8 cellular contexts compared by ENCODE assay signal in the genomic region with DNA sequence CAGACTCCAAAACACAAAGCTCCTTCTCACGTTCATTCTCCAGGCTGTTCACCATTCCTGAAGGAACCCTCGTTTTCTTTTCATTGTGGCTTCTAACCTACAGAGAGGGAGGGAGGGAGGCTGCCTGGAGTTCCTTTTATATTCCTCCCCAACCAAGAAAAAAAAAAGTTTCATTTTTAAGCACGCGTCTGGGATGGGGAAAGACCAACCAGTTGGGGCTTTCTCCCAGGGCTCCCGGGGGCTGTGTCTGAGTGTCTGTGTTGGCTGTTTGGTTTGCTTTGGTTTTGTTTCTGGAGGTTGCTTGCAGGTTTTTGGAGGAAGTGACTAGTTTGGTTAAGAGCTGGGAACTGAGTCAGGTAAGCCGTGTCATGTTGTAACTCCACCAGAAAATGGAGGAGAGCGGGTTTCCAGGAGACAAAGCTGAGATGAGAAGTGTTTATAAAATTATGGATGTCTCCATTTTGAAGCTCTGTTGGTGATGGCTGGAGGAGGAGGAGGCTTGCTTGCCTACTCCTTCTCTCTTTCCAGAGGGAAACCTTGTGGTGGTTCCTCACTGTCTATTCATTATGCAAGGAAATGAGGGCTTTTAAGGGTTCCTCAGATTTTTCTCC. TPM values are rescaled to one million over a fixed set of nuclear protein-coding genes. Genes with fewer than 3 reads are reported as not detected.
DNase-seq lines count a peak whose midpoint lies in the region; ATAC-seq, FAIRE-seq and TF ChIP-seq lines count a peak whose summit lies in the region.

No MANE protein-coding gene starts in this region.

- H2AFZ ChIP-seq in IMR-90 (replicated peaks; ENCODE audit: low read length, poor library complexity), result peak overlapping the region; percentile 93

- H3K4me3 Mint-ChIP-seq in activated T-cell treated with anti-CD3 and anti-CD28 coated beads, Interleukin-2, amount 50 U/mL, for 72 hours, result peak overlapping the region in 1 of 2 donors; percentile 86

- peak overlapping the region; percentile 94 for H3K4me3 ChIP-seq in BE2C (ENCODE audit: low read depth, low read length)
- H3K4me3 ChIP-seq in IMR-90 (ENCODE audit: insufficient read depth, low read depth, low read length), result peak overlapping the region; percentile 68
- H3K4me3 ChIP-seq in bronchial epithelial cell (ENCODE audit: low read depth, low read length), result peak overlapping the region; percentile 80
- peak overlapping the region; percentile 60 to 61 for H3K4me3 ChIP-seq in left lung
- H3K4me3 ChIP-seq in transverse colon, result peak overlapping the region; percentile 65 to 90 (median 80)

- H3K9me3 ChIP-seq in BE2C, result no peaks in the 10 kb centered on the region
- H3K9me3 ChIP-seq in IMR-90 (ENCODE audit: control insufficient read depth, insufficient read depth, low read length), result peaks cover 2% of the 10 kb centered on the region; the same call in 1 of the 2 replicates
- no peaks in the 10 kb centered on the region for H3K9me3 ChIP-seq in left lung
- no peaks in the 10 kb centered on the region for H3K9me3 ChIP-seq in transverse colon

- H3K79me1 ChIP-seq in IMR-90 (ENCODE audit: low read depth in 1 of 2, low read length in 2 of 2), result peaks cover 11 to 38% of the 10 kb centered on the region in 2 experiments

- H3K36me3 ChIP-seq in BE2C (no peaks in the 10 kb centered on the region; the same call in 1 of the 2 replicates), IMR-90 (ENCODE audit: control insufficient read depth, insufficient read depth, low read length) (no peaks in the 10 kb centered on the region), bronchial epithelial cell (ENCODE audit: control insufficient read depth, insufficient read depth, low read length) (no peaks in the 10 kb centered on the region), left lung (no peaks in the 10 kb centered on the region), transverse colon (no peaks in the 10 kb centered on the region)

- H3K18ac ChIP-seq in IMR-90 (ENCODE audit: low read depth, low read length), result peak overlapping the region; percentile 87

- H3K27ac ChIP-seq in IMR-90 (ENCODE audit: insufficient read depth, low read length), result peak overlapping the region; percentile 89
- peak overlapping the region; percentile 80 to 91 for H3K27ac ChIP-seq in left lung
- H3K27ac ChIP-seq in transverse colon, result peak overlapping the region; percentile 83 to 91 (median 87)

- TF ChIP-seq EP300 in transverse colon (IDR thresholded peaks at IDR 0.05; ENCODE audit: low read depth), result no peak

- H3K4me1 ChIP-seq in BE2C (no peaks in the 10 kb centered on the region), IMR-90 (ENCODE audit: control insufficient read depth, insufficient read depth, low read length) (peaks cover 7% of the 10 kb centered on the region), left lung (peaks cover 11 to 18% of the 10 kb centered on the region in 2 donors), transverse colon (peaks cover 1 to 64% (median 19%) of the 10 kb centered on the region in 4 donors)

- H3K27ac Mint-ChIP-seq in activated T-cell treated with anti-CD3 and anti-CD28 coated beads, Interleukin-2, amount 50 U/mL, for 72 hours, result no peak overlapping the region

- peak overlapping the region; percentile 63 for H2BK5ac ChIP-seq in IMR-90 (ENCODE audit: low read depth, low read length, poor library complexity, severe bottlenecking)

- DNase-seq in BE2C (peak; percentile 23), IMR-90 (peak; percentile 43), bronchial epithelial cell (ENCODE audit: low read depth) (peak; percentile 74), left lung (peak in 1 of 2 donors; percentile 31), transverse colon (no peak), HPDE6-E6E7 (ENCODE audit: extremely low spot score) (no peak)
- no peak for DNase-seq in activated T-cell treated with anti-CD3 and anti-CD28 coated beads, Interleukin-2, amount 50 U/mL, for 72 hours

- WGBS in IMR-90 (ENCODE audit: extremely low coverage in 2 of 2, insufficient read length in 1 of 2), 2 experiments, result 0% methylated on average over 1 of the region's 7 CpGs; no CpG with 5 or more reads in 1 of the 2 experiments
- WGBS in transverse colon (ENCODE audit: low coverage in 1 of 2), 2 donors, result 18 to 19% methylated on average over 7 of the region's 7 CpGs

- no peak overlapping the region for H2AK5ac ChIP-seq in IMR-90 (ENCODE audit: low read depth, low read length)

- peak overlapping the region; percentile 77 for H2BK120ac ChIP-seq in IMR-90 (ENCODE audit: low read depth, low read length)

- H2AK9ac ChIP-seq in IMR-90 (replicated peaks; ENCODE audit: low read depth, low read length, poor library complexity), result peak overlapping the region; percentile 80

- peak overlapping the region; percentile 81 for H3K4ac ChIP-seq in IMR-90 (ENCODE audit: low read depth, low read length)

- H4K91ac ChIP-seq in IMR-90 (ENCODE audit: insufficient read depth, low read depth, low read length), result peak overlapping the region; percentile 83

- POLR2A ChIA-PET in IMR-90 (lab: Charles Lee; ENCODE audit: unreplicated experiment), result interaction anchor here (0.7 to 1.1 kb wide), 3 partner anchors 19 to 863 kb away, joined by 3 to 7 read pairs (median 3); no protein-coding TSS in a partner anchor

- TF ChIP-seq RAD21 in IMR-90 (IDR thresholded peaks at IDR 0.05; ENCODE audit: low read length), result no peak

- peak overlapping the region; percentile 75 for H3K14ac ChIP-seq in IMR-90 (replicated peaks; ENCODE audit: low read depth, low read length)

- peak overlapping the region; percentile 26 to 70 for H4K8ac ChIP-seq in IMR-90 (ENCODE audit: low read depth in 2 of 2, low read length in 2 of 2)

- H4K20me1 ChIP-seq in IMR-90 (ENCODE audit: insufficient read depth, low read length), result no peaks in the 10 kb centered on the region

- FAIRE-seq in bronchial epithelial cell (lab: Jason Lieb, UNC), result no peak

- H3K56ac ChIP-seq in IMR-90 (ENCODE audit: extremely low read depth, insufficient read depth, low read length), result peak overlapping the region; percentile 69; the same call in 1 of the 2 replicates

- H3K4me2 ChIP-seq in IMR-90 (ENCODE audit: low read depth, low read length), result peak overlapping the region; percentile 82

- H3K9me1 ChIP-seq in IMR-90 (ENCODE audit: insufficient read depth, low read length), result no peaks in the 10 kb centered on the region

- no peak overlapping the region for H2BK20ac ChIP-seq in IMR-90 (ENCODE audit: low read depth, low read length)

- peak overlapping the region; percentile 80 for H3K9ac ChIP-seq in IMR-90 (ENCODE audit: low read depth, low read length)

- ATAC-seq in IMR-90 (ENCODE audit: low read depth) (no peak), left lung (peak; percentile 0), HG03571 (IDR thresholded peaks at IDR 0.05; ENCODE audit: unreplicated experiment) (no peak)
- ATAC-seq in activated T-cell treated with anti-CD3 and anti-CD28 coated beads, Interleukin-2, amount 50 U/mL, for 72 hours (replicated peaks in 1 of 2), result no peak

- peaks cover 14% of the 10 kb centered on the region for H3K27me3 ChIP-seq in BE2C
- peaks cover 8% of the 10 kb centered on the region for H3K27me3 ChIP-seq in IMR-90 (ENCODE audit: control insufficient read depth, insufficient read depth, low read length)
- H3K27me3 ChIP-seq in bronchial epithelial cell (ENCODE audit: control insufficient read depth, insufficient read depth, low read length), result no peaks in the 10 kb centered on the region
- peaks cover 0 to 53% of the 10 kb centered on the region in 2 donors for H3K27me3 ChIP-seq in left lung
- H3K27me3 ChIP-seq in transverse colon, result peaks cover 12% of the 10 kb centered on the region

- peak overlapping the region; percentile 79 for H4K5ac ChIP-seq in IMR-90 (ENCODE audit: low read depth, low read length)

- no TSS peak for BruUV-seq in IMR-90 (replicated peaks; lab: Mats Ljungman, UMichigan)

- peaks cover 43% of the 10 kb centered on the region for H3K4me1 Mint-ChIP-seq in activated T-cell treated with anti-CD3 and anti-CD28 coated beads, Interleukin-2, amount 50 U/mL, for 72 hours (ENCODE audit: low read depth)

- dilution Hi-C loops in IMR-90 (cut with HindIII; ENCODE audit: low sequenced_read_pairs, unreplicated experiment), result no loop called here

- H3K36me3 Mint-ChIP-seq in activated T-cell treated with anti-CD3 and anti-CD28 coated beads, Interleukin-2, amount 50 U/mL, for 72 hours (ENCODE audit: insufficient read depth in 2 of 2), result peaks cover 5 to 15% of the 10 kb centered on the region in 2 donors

- in situ Hi-C loops in IMR-90 (cut with MboI; ENCODE audit: low sequenced_read_pairs) (loop anchor here (5.0 kb wide), 1 partner anchor 58 kb away; no protein-coding TSS in a partner anchor), transverse colon (cut with MboI; ENCODE audit: low pct_ligation_motif_present in 1 of 4, low pct_unique_long_range_greater_than_20kb in 1 of 4, low sequenced_read_pairs in 3 of 4) (loop anchor here in 1 of 4 donors (25.0 kb wide), 1 partner anchor 298 kb away; no protein-coding TSS in a partner anchor)

- H3K9me3 Mint-ChIP-seq in activated T-cell treated with anti-CD3 and anti-CD28 coated beads, Interleukin-2, amount 50 U/mL, for 72 hours, result peaks cover 0 to 5% of the 10 kb centered on the region in 2 donors

- CTCF ChIA-PET in IMR-90 (lab: Yijun Ruan, JAX), result interaction anchor here (0.6 kb wide), 1 partner anchor 486 kb away, joined by 6 read pairs; no protein-coding TSS in a partner anchor

- TF ChIP-seq CTCF in BE2C (IDR thresholded peaks at IDR 0.05; ENCODE audit: low read depth, low read length), result no peak
- TF ChIP-seq CTCF in IMR-90 (conservative IDR thresholded peaks at IDR 0.05; ENCODE audit: low read depth, low read length), result no peak
- TF ChIP-seq CTCF in bronchial epithelial cell (IDR thresholded peaks at IDR 0.05; ENCODE audit: insufficient read depth, low read length, severe bottlenecking), result no peak
- TF ChIP-seq CTCF in left lung (IDR thresholded peaks at IDR 0.05), result no peak
- TF ChIP-seq CTCF in transverse colon (IDR thresholded peaks at IDR 0.05), result no peak

- H3K23ac ChIP-seq in IMR-90 (ENCODE audit: low read depth, low read length), result peak overlapping the region; percentile 87

- peaks cover 80% of the 10 kb centered on the region for H3K27me3 Mint-ChIP-seq in activated T-cell treated with anti-CD3 and anti-CD28 coated beads, Interleukin-2, amount 50 U/mL, for 72 hours (ENCODE audit: low read depth)

- H2BK15ac ChIP-seq in IMR-90 (ENCODE audit: low read depth, low read length), result peak overlapping the region; percentile 26; the same call in 2 of the 3 replicates

- intact Hi-C loops in IMR-90 (cut with micrococcal nuclease), result loop anchor here (2.0 to 10.0 kb wide), 6 partner anchors 14 to 420 kb away; a partner anchor contains a TSS
- intact Hi-C loops in left lung (cut with DNase I), result no loop called here
- intact Hi-C loops in transverse colon (cut with DNase I; ENCODE audit: low total_unique reads), result loop anchor here (10.0 kb wide), 1 partner anchor 160 kb away; no protein-coding TSS in a partner anchor

- TF ChIP-seq POLR2A in IMR-90 (IDR thresholded peaks at IDR 0.05; ENCODE audit: low read depth, low read length) (no peak), transverse colon (IDR thresholded peaks at IDR 0.05) (no peak)

RNA-seq across cellular contexts. Expression of a gene that starts 1.7 kb away (rescaled TPM):
- 19.5 TPM for polyA plus RNA-seq in BE2C (2012; ENCODE audit: insufficient read depth, insufficient read length, low read depth)
- total RNA-seq in IMR-90 (2012; rRNA removed), result 16.1 and 18.8 TPM in 2 replicates
- polyA plus RNA-seq in IMR-90 (2012; rRNA removed), result 6.1 and 7.8 TPM in 2 replicates
- 2.6 TPM in 2 replicates for polyA plus RNA-seq in IMR-90 (2012; cell fraction: cytosol; rRNA removed)
- 5.7 and 10.1 TPM in 2 replicates for polyA plus RNA-seq in IMR-90 (2012; cell fraction: nucleus; rRNA removed; ENCODE audit: low replicate concordance)
- 8.2 and 8.3 TPM in 2 replicates for total RNA-seq in bronchial epithelial cell
- total RNA-seq in left lung, result 10 to 100 TPM; 30.3 to 41.4 TPM
- 10 to 100 TPM; 17.5 to 28.7 (median 22.9) TPM for total RNA-seq in transverse colon
- under 1 TPM; 0.36 to 0.76 TPM for total RNA-seq in activated T-cell treated with anti-CD3 and anti-CD28 coated beads, Interleukin-2, amount 50 U/mL, for 72 hours

Comparison
In these comparisons a context has a peak if more than half of its experiments do, and no peak if none do; other contexts are left out.
1. DNase-seq: peak in BE2C (single experiment), IMR-90 (single experiment) and bronchial epithelial cell (single experiment); none in transverse colon (single experiment), activated T-cell treated with anti-CD3 and anti-CD28 coated beads, Interleukin-2, amount 50 U/mL, for 72 hours (0 of 2) and HPDE6-E6E7 (single experiment).
2. intact Hi-C loops: an anchor here in IMR-90 (2.0 to 10.0 kb wide) and transverse colon (10.0 kb wide); none called in left lung.
3. Peak in every context shown above with its lines, with median percentiles within 50 percentile points of each other: H3K4me3 ChIP-seq and H3K27ac ChIP-seq.